8 cellular contexts compared by ENCODE assay signal in the genomic region with DNA sequence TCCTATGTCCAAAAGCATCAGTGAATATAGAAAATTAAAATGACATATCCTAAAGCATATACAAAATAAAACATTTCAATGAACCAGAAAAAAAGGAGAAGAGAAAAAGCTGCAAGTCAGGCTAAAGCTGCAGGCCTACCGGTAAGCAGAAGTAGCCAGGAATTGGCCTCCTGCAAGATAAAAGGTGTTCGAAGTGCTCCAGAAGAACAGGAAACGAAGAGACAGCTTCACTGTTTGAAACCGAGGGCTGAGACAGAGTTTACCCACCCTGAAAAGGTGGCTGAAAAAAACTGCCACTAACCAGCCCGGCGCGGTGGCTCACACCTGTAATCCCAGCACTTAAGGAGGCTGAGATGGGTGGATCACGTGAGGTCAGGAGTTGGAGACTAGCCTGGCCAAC. TPM values are rescaled to one million over a fixed set of nuclear protein-coding genes. Genes with fewer than 3 reads are reported as not detected.
DNase-seq lines count a peak whose midpoint lies in the region; ATAC-seq and TF ChIP-seq lines count a peak whose summit lies in the region.

No MANE protein-coding gene starts in this region.

- CTCF ChIA-PET in CD8-positive, alpha-beta memory T cell (lab: Charles Lee), result interaction anchor here (1.2 kb wide), 1 partner anchor 277 kb away, joined by 3 read pairs; no protein-coding TSS in a partner anchor

- no peaks in the 10 kb centered on the region for H3K9me3 ChIP-seq in CD8-positive, alpha-beta memory T cell (ENCODE audit: low read length)

- no peaks in the 10 kb centered on the region for H3K27me3 ChIP-seq in CD8-positive, alpha-beta memory T cell (ENCODE audit: insufficient read depth, low read length, poor library complexity, severe bottlenecking)
- H3K27me3 ChIP-seq in HL-60 (ENCODE audit: insufficient read depth, poor library complexity, severe bottlenecking), result no peaks in the 10 kb centered on the region

- peak overlapping the region in 5 of 7 donors; percentile 2 to 59 (median 35) for H3K4me3 Mint-ChIP-seq in CD8-positive, alpha-beta memory T cell
- H3K4me3 Mint-ChIP-seq in activated naive CD8-positive, alpha-beta T cell, result peak overlapping the region; percentile 48

- peaks cover 28 to 42% (median 38%) of the 10 kb centered on the region in 3 donors for H3K4me1 Mint-ChIP-seq in CD8-positive, alpha-beta memory T cell
- H3K4me1 Mint-ChIP-seq in activated naive CD8-positive, alpha-beta T cell (ENCODE audit: low read depth), result peaks cover 54% of the 10 kb centered on the region

- peak overlapping the region in 6 of 8 donors; percentile 5 to 77 (median 69) for H3K27ac Mint-ChIP-seq in CD8-positive, alpha-beta memory T cell
- no peak overlapping the region for H3K27ac Mint-ChIP-seq in activated naive CD8-positive, alpha-beta T cell

- peak in 1 of 5 donors; percentile 34 for DNase-seq in CD8-positive, alpha-beta memory T cell
- peak in 1 of 2 experiments; percentile 63 for DNase-seq in HL-60 (ENCODE audit: low read depth in 1 of 2, low spot score in 1 of 2)
- DNase-seq in OCI-M1 (lab: John Stamatoyannopoulos, UW), result no peak
- no peak for DNase-seq in NCI-H146 treated with DMSO at 0.1 percent for 48 hours (lab: John Stamatoyannopoulos, UW; ENCODE audit: unreplicated experiment)

- ATAC-seq in GM19395 (IDR thresholded peaks at IDR 0.05; ENCODE audit: unreplicated experiment) (peak; percentile 61), HG02798 (IDR thresholded peaks at IDR 0.05; ENCODE audit: poor library complexity, unreplicated experiment) (no peak), HG02970 (IDR thresholded peaks at IDR 0.05; ENCODE audit: low FRiP score, unreplicated experiment) (no peak)

- H3K27ac ChIP-seq in CD8-positive, alpha-beta memory T cell (ENCODE audit: low read depth, low read length), result no peak overlapping the region
- peak overlapping the region; percentile 39 for H3K27ac ChIP-seq in HL-60 (replicated peaks)

- POLR2A ChIA-PET in CD8-positive, alpha-beta memory T cell (lab: Charles Lee), result no interaction called here

- peaks cover 4 to 13% (median 5%) of the 10 kb centered on the region in 3 donors for H3K36me3 Mint-ChIP-seq in CD8-positive, alpha-beta memory T cell
- peaks cover 7% of the 10 kb centered on the region for H3K36me3 Mint-ChIP-seq in activated naive CD8-positive, alpha-beta T cell

- no peaks in the 10 kb centered on the region for H3K9me3 Mint-ChIP-seq in CD8-positive, alpha-beta memory T cell
- no peaks in the 10 kb centered on the region for H3K9me3 Mint-ChIP-seq in activated naive CD8-positive, alpha-beta T cell (ENCODE audit: low read depth)

- no peaks in the 10 kb centered on the region for H3K36me3 ChIP-seq in CD8-positive, alpha-beta memory T cell (ENCODE audit: insufficient read depth, low read length)

- no peak for TF ChIP-seq CTCF in HL-60 (IDR thresholded peaks at IDR 0.05; ENCODE audit: insufficient read depth, low read length)

- H3K27me3 Mint-ChIP-seq in CD8-positive, alpha-beta memory T cell, result no peaks in the 10 kb centered on the region
- H3K27me3 Mint-ChIP-seq in activated naive CD8-positive, alpha-beta T cell, result no peaks in the 10 kb centered on the region

- H3K4me1 ChIP-seq in CD8-positive, alpha-beta memory T cell (ENCODE audit: insufficient read depth, low read length), result peaks cover 44% of the 10 kb centered on the region

- H3K4me3 ChIP-seq in CD8-positive, alpha-beta memory T cell (ENCODE audit: low read length), result no peak overlapping the region
- H3K4me3 ChIP-seq in HL-60 (replicated peaks; ENCODE audit: insufficient read depth, low read length), result no peak overlapping the region; the same call in 1 of the 2 replicates

RNA-seq across cellular contexts. Expression of a gene that starts 37.4 kb away (rescaled TPM):
- 10 to 100 TPM; 39.5 to 42.0 TPM for total RNA-seq in CD8-positive, alpha-beta memory T cell
- 53.2 TPM for polyA plus RNA-seq in CD8-positive, alpha-beta memory T cell

RNA-seq across cellular contexts. Expression of a gene that starts 37.5 kb away (rescaled TPM):
- total RNA-seq in CD8-positive, alpha-beta memory T cell, result 10 to 100 TPM; 18.0 to 18.5 TPM
- 17.8 TPM for polyA plus RNA-seq in CD8-positive, alpha-beta memory T cell

RNA-seq across cellular contexts. Expression of a gene that starts 54.6 kb away (rescaled TPM):
- total RNA-seq in CD8-positive, alpha-beta memory T cell, result 100 to 1,000 TPM; 147 to 159 TPM
- 0.84 TPM for polyA plus RNA-seq in CD8-positive, alpha-beta memory T cell
